18 cellular contexts compared by ENCODE assay signal in genomic region chr1:23202263-23202749, GRCh38. TPM values are rescaled to one million over a fixed set of nuclear protein-coding genes. Genes with fewer than 3 reads are reported as not detected.
DNase-seq lines count a peak whose midpoint lies in the region; ATAC-seq and TF ChIP-seq lines count a peak whose summit lies in the region.
"Had no signal": no experiment of that assay in that cellular context is flagged by ENCODE, and none has a peak within 500 bp of the region (broad histone marks: within the 10 kb centered on the region; RNA-seq: fewer than 3 reads in every experiment).

No MANE protein-coding gene starts in this region.

- no peaks in the 10 kb centered on the region for H3K4me1 ChIP-seq in OCI-LY7 (ENCODE audit: insufficient read depth, low read length, poor library complexity, severe bottlenecking)
- H3K4me1 ChIP-seq: gastrocnemius medialis, right atrium auricular region had no signal

- CTCF ChIA-PET in OCI-LY7 (lab: Charles Lee; ENCODE audit: unreplicated experiment) = no interaction called here

- no peak overlapping the region for H3K4me2 ChIP-seq in OCI-LY7 (ENCODE audit: low read length)

- POLR2A ChIA-PET in OCI-LY7 (lab: Charles Lee) = no interaction called here

- H3K79me2 ChIP-seq in OCI-LY7 (ENCODE audit: insufficient read depth, low read depth, low read length) = no peaks in the 10 kb centered on the region

- intact Hi-C loops in OCI-LY7 (cut with micrococcal nuclease; ENCODE audit: unreplicated experiment) = no loop called here

- H4K20me1 ChIP-seq in OCI-LY7 (ENCODE audit: insufficient read depth, low read length) = no peaks in the 10 kb centered on the region

- H3K36me3 ChIP-seq in OCI-LY7 (ENCODE audit: insufficient read depth, low read length) = no peaks in the 10 kb centered on the region
- H3K36me3 ChIP-seq: gastrocnemius medialis, right atrium auricular region had no signal

- H3K4me3 ChIP-seq in cardiac fibroblast (replicated peaks in 1 of 2; ENCODE audit: low read depth in 2 of 2, low read length in 2 of 2) (no peak overlapping the region), OCI-LY7 (ENCODE audit: low read depth, low read length, poor library complexity, severe bottlenecking) (no peak overlapping the region)
- H3K4me3 ChIP-seq: gastrocnemius medialis, right atrium auricular region had no signal

- no TSS peak for BruUV-seq in OCI-LY7 (replicated peaks; lab: Mats Ljungman, UMichigan)

- ATAC-seq in HG03571 (IDR thresholded peaks at IDR 0.05; ENCODE audit: unreplicated experiment) (no peak), HG03045 (IDR thresholded peaks at IDR 0.05; ENCODE audit: unreplicated experiment) (no peak)
- ATAC-seq: CD8-positive, alpha-beta T cell; gastrocnemius medialis had no signal

- H3K9me2 ChIP-seq in OCI-LY7 (ENCODE audit: insufficient read depth, low read length) = no peaks in the 10 kb centered on the region

- H3K27ac Mint-ChIP-seq in osteocyte (ENCODE audit: unreplicated experiment) = peak overlapping the region; percentile 18
- H3K27ac Mint-ChIP-seq: activated naive CD4-positive, alpha-beta T cell treated with anti-CD3 and anti-CD28 coated beads, Interleukin-2, amount 50 U/mL, for 24 hours; CD8-positive, alpha-beta T cell; dendritic cell treated with granulocyte-macrophage colony-stimulating factor and Interleukin-4, amounts not matched to agents 40 ng/mL and 50 ng/mL, for 4 days had no signal

- no peak overlapping the region for H3K27ac ChIP-seq in OCI-LY7 (ENCODE audit: low read depth, low read length, poor library complexity, severe bottlenecking)
- H3K27ac ChIP-seq: gastrocnemius medialis, right atrium auricular region had no signal

- no peaks in the 10 kb centered on the region for H3K9me3 ChIP-seq in OCI-LY7 (ENCODE audit: low read length)
- H3K9me3 ChIP-seq: gastrocnemius medialis, right atrium auricular region had no signal

- peaks cover 29% of the 10 kb centered on the region for H3K4me1 Mint-ChIP-seq in osteocyte (ENCODE audit: unreplicated experiment)
- H3K4me1 Mint-ChIP-seq: activated naive CD4-positive, alpha-beta T cell treated with anti-CD3 and anti-CD28 coated beads, Interleukin-2, amount 50 U/mL, for 24 hours had no signal

- peaks cover 3% of the 10 kb centered on the region for H3K36me3 Mint-ChIP-seq in osteocyte (ENCODE audit: unreplicated experiment)
- H3K36me3 Mint-ChIP-seq: activated naive CD4-positive, alpha-beta T cell treated with anti-CD3 and anti-CD28 coated beads, Interleukin-2, amount 50 U/mL, for 24 hours; CD8-positive, alpha-beta T cell; naive B cell had no signal

- no peak overlapping the region for H2AFZ ChIP-seq in OCI-LY7 (ENCODE audit: low read length)

- peak; percentile 70 for DNase-seq in EH (ENCODE audit: low read depth)
- peak; percentile 60 for DNase-seq in NCI-H2107 treated with DMSO at 0.1 percent for 48 hours (lab: John Stamatoyannopoulos, UW; ENCODE audit: unreplicated experiment)
- DNase-seq in cardiac fibroblast (ENCODE audit: low read depth in 2 of 2) = peak; percentile 41 to 74
- DNase-seq in osteocyte (ENCODE audit: extremely low spot score, unreplicated experiment) = no peak
- DNase-seq in OCI-LY7 (ENCODE audit: low spot score) = no peak
- DNase-seq in activated CD4-positive, alpha-beta T cell treated with anti-CD3 and anti-CD28 coated beads for 4 hours = no peak
- DNase-seq: CD8-positive, alpha-beta T cell; gastrocnemius medialis; kidney glomerular epithelial cell; naive B cell; NCI-H510A; SHP77 treated with DMSO at 0.1 percent for 48 hours had no signal

- no peaks in the 10 kb centered on the region for H3K9me3 Mint-ChIP-seq in osteocyte (ENCODE audit: unreplicated experiment)
- H3K9me3 Mint-ChIP-seq: activated naive CD4-positive, alpha-beta T cell treated with anti-CD3 and anti-CD28 coated beads, Interleukin-2, amount 50 U/mL, for 24 hours; CD8-positive, alpha-beta T cell; dendritic cell treated with granulocyte-macrophage colony-stimulating factor and Interleukin-4, amounts not matched to agents 40 ng/mL and 50 ng/mL, for 4 days; naive B cell had no signal

- H3K27me3 Mint-ChIP-seq in osteocyte (ENCODE audit: unreplicated experiment) = no peaks in the 10 kb centered on the region
- H3K27me3 Mint-ChIP-seq: activated naive CD4-positive, alpha-beta T cell treated with anti-CD3 and anti-CD28 coated beads, Interleukin-2, amount 50 U/mL, for 24 hours had no signal

- TF ChIP-seq CTCF in cardiac fibroblast (IDR thresholded peaks at IDR 0.05; ENCODE audit: low read depth, low read length) (no peak), osteocyte (IDR thresholded peaks at IDR 0.05) (no peak), OCI-LY7 (conservative IDR thresholded peaks at IDR 0.05; ENCODE audit: low read length) (no peak)

- no peak overlapping the region for H3K4me3 Mint-ChIP-seq in osteocyte (ENCODE audit: unreplicated experiment)
- H3K4me3 Mint-ChIP-seq: activated naive CD4-positive, alpha-beta T cell treated with anti-CD3 and anti-CD28 coated beads, Interleukin-2, amount 50 U/mL, for 24 hours; CD8-positive, alpha-beta T cell; dendritic cell treated with granulocyte-macrophage colony-stimulating factor and Interleukin-4, amounts not matched to agents 40 ng/mL and 50 ng/mL, for 4 days had no signal

RNA-seq across cellular contexts. Expression of gene HTR1D, which starts 15.0 kb away (rescaled TPM):
- total RNA-seq in osteocyte = 1.2 and 1.6 TPM in 2 replicates
- not detected in 2 replicates for total RNA-seq in OCI-LY7 (2014; rRNA removed; shearing (Covaris generic))
- total RNA-seq in OCI-LY7 (2022) = not detected in 2 replicates
- total RNA-seq: activated CD8-positive, alpha-beta memory T cell treated with anti-CD3 and anti-CD28 coated beads for 36 hours; CD8-positive, alpha-beta T cell; gastrocnemius medialis; right atrium auricular region had no signal

RNA-seq across cellular contexts. Expression of gene LUZP1, which starts 33.6 kb away (rescaled TPM):
- 47.4 and 47.6 TPM in 2 replicates for total RNA-seq in osteocyte
- total RNA-seq in OCI-LY7 (2014; rRNA removed; shearing (Covaris generic)) = 7.6 and 8.5 TPM in 2 replicates
- 10.3 and 13.6 TPM in 2 replicates for total RNA-seq in OCI-LY7 (2022)

Comparison
In these comparisons a context has a peak if more than half of its experiments do, and no peak if none do; other contexts are left out.
1. DNase-seq: peak in EH (single experiment), NCI-H2107 treated with DMSO at 0.1 percent for 48 hours (single experiment) and cardiac fibroblast (2 of 2); none in osteocyte (single experiment), OCI-LY7 (single experiment) and activated CD4-positive, alpha-beta T cell treated with anti-CD3 and anti-CD28 coated beads for 4 hours (0 of 2).